17 cellular contexts compared by ENCODE assay signal in genomic region chr14:52877628-52878027, GRCh38.
DNase-seq lines count a peak whose midpoint lies in the region; ATAC-seq, FAIRE-seq and TF ChIP-seq lines count a peak whose summit lies in the region.
"Had no signal": no experiment of that assay in that cellular context is flagged by ENCODE, and none has a peak within 500 bp of the region (broad histone marks: within the 10 kb centered on the region; RNA-seq: fewer than 3 reads in every experiment).

No MANE protein-coding gene starts in this region.

- H3K27me3 Mint-ChIP-seq in astrocyte (ENCODE audit: low read depth, unreplicated experiment), result no peaks in the 10 kb centered on the region
- no peaks in the 10 kb centered on the region for H3K27me3 Mint-ChIP-seq in activated naive CD4-positive, alpha-beta T cell treated with anti-CD3 and anti-CD28 coated beads, Interleukin-2, amount 10 ng/mL, durations not matched to agents 7 days and 5 days
- H3K27me3 Mint-ChIP-seq: stimulated activated naive B cell treated with anti-CD40 and anti-IgM and Interleukin-4, amounts not matched to agents 10 μg/mL and 1 μg/mL and 100 μg/mL, for 72 hours had no signal

- peak; percentile 84 for FAIRE-seq in astrocyte (lab: Jason Lieb, UNC)
- FAIRE-seq: GM18507, keratinocyte, urothelium cell line had no signal

- DNase-seq in GM04503 (ENCODE audit: low read depth) (peak; percentile 34), astrocyte (ENCODE audit: low read depth) (peak; percentile 76), fibroblast of villous mesenchyme (ENCODE audit: low read depth) (peak; percentile 28), sigmoid colon (no peak), testis (no peak), gastrocnemius medialis (no peak), NOMO-1 (lab: John Stamatoyannopoulos, UW; ENCODE audit: unreplicated experiment in 2 of 2) (no peak)
- DNase-seq in activated naive CD4-positive, alpha-beta T cell treated with anti-CD3 and anti-CD28 coated beads, Interleukin-2, amount 10 ng/mL, durations not matched to agents 7 days and 5 days, result no peak
- DNase-seq: activated naive CD4-positive, alpha-beta T cell; NCI-H1048; ovary; stimulated activated naive B cell treated with anti-CD40 and anti-IgM and Interleukin-4, amounts not matched to agents 10 μg/mL and 1 μg/mL and 100 μg/mL, for 72 hours had no signal

- intact Hi-C loops in sigmoid colon (cut with DNase I), result no loop called here
- intact Hi-C loops in testis (cut with DNase I; ENCODE audit: low total_unique reads), result no loop called here
- intact Hi-C loops in gastrocnemius medialis (cut with DNase I; ENCODE audit: low total_unique reads), result no loop called here

- H3K36me3 Mint-ChIP-seq in astrocyte (ENCODE audit: low read depth, unreplicated experiment), result peaks cover 25% of the 10 kb centered on the region
- no peaks in the 10 kb centered on the region for H3K36me3 Mint-ChIP-seq in activated naive CD4-positive, alpha-beta T cell treated with anti-CD3 and anti-CD28 coated beads, Interleukin-2, amount 10 ng/mL, durations not matched to agents 7 days and 5 days
- H3K36me3 Mint-ChIP-seq: stimulated activated naive B cell treated with anti-CD40 and anti-IgM and Interleukin-4, amounts not matched to agents 10 μg/mL and 1 μg/mL and 100 μg/mL, for 72 hours had no signal

- ATAC-seq in gastrocnemius medialis, result no peak
- ATAC-seq: stimulated activated naive B cell treated with anti-CD40 and anti-IgM and Interleukin-4, amounts not matched to agents 10 μg/mL and 1 μg/mL and 100 μg/mL, for 72 hours had no signal

- H3K9me3 Mint-ChIP-seq in astrocyte (ENCODE audit: unreplicated experiment), result no peaks in the 10 kb centered on the region
- H3K9me3 Mint-ChIP-seq in activated naive CD4-positive, alpha-beta T cell treated with anti-CD3 and anti-CD28 coated beads, Interleukin-2, amount 10 ng/mL, durations not matched to agents 7 days and 5 days, result no peaks in the 10 kb centered on the region
- H3K9me3 Mint-ChIP-seq: stimulated activated naive B cell treated with anti-CD40 and anti-IgM and Interleukin-4, amounts not matched to agents 10 μg/mL and 1 μg/mL and 100 μg/mL, for 72 hours; T-helper 1 cell treated with Interleukin-12 subunit alpha and Interleukin-12 subunit beta and Interleukin-4 antibody, amounts not matched to agents 30 μg/mL and 1 μg/mL, for 36 hours had no signal

- TF ChIP-seq POLR2A in sigmoid colon (IDR thresholded peaks at IDR 0.05) (no peak), testis (IDR thresholded peaks at IDR 0.05) (no peak), gastrocnemius medialis (IDR thresholded peaks at IDR 0.05) (no peak)

- H3K79me2 ChIP-seq in astrocyte (ENCODE audit: insufficient read depth, low read length), result peaks cover 37% of the 10 kb centered on the region

- H3K4me3 ChIP-seq in astrocyte (ENCODE audit: insufficient read depth, low read depth, low read length) (no peak overlapping the region), fibroblast of villous mesenchyme (ENCODE audit: low read depth, low read length) (no peak overlapping the region), sigmoid colon (no peak overlapping the region), testis (no peak overlapping the region), gastrocnemius medialis (no peak overlapping the region)
- H3K4me3 ChIP-seq: breast epithelium, ovary had no signal

- H3K36me3 ChIP-seq in astrocyte (ENCODE audit: insufficient read depth, low read length), result peaks cover 78% of the 10 kb centered on the region
- peaks cover 16 to 86% (median 27%) of the 10 kb centered on the region in 4 donors for H3K36me3 ChIP-seq in sigmoid colon
- no peaks in the 10 kb centered on the region for H3K36me3 ChIP-seq in testis (ENCODE audit: low read depth, missing control alignments)
- peaks cover 0 to 57% of the 10 kb centered on the region in 2 donors for H3K36me3 ChIP-seq in gastrocnemius medialis
- H3K36me3 ChIP-seq: breast epithelium, ovary had no signal

- H3K4me1 Mint-ChIP-seq in astrocyte (ENCODE audit: low read depth, unreplicated experiment), result peaks cover 63% of the 10 kb centered on the region
- no peaks in the 10 kb centered on the region for H3K4me1 Mint-ChIP-seq in activated naive CD4-positive, alpha-beta T cell treated with anti-CD3 and anti-CD28 coated beads, Interleukin-2, amount 10 ng/mL, durations not matched to agents 7 days and 5 days
- H3K4me1 Mint-ChIP-seq: stimulated activated naive B cell treated with anti-CD40 and anti-IgM and Interleukin-4, amounts not matched to agents 10 μg/mL and 1 μg/mL and 100 μg/mL, for 72 hours had no signal

- H3K4me2 ChIP-seq in astrocyte (ENCODE audit: low read length), result peak overlapping the region; percentile 33

- no peak overlapping the region for H2AFZ ChIP-seq in astrocyte (ENCODE audit: low read depth, low read length)

- H3K9me3 ChIP-seq in astrocyte (ENCODE audit: insufficient read depth, low read depth, low read length) (no peaks in the 10 kb centered on the region), sigmoid colon (no peaks in the 10 kb centered on the region), testis (no peaks in the 10 kb centered on the region), gastrocnemius medialis (no peaks in the 10 kb centered on the region)
- H3K9me3 ChIP-seq: breast epithelium, ovary had no signal

- H4K20me1 ChIP-seq in astrocyte (ENCODE audit: insufficient read depth, low read length), result peaks cover 7% of the 10 kb centered on the region

- no peak for TF ChIP-seq EP300 in sigmoid colon (IDR thresholded peaks at IDR 0.05)

- no peaks in the 10 kb centered on the region for H3K27me3 ChIP-seq in astrocyte (ENCODE audit: insufficient read depth, low read length)
- H3K27me3 ChIP-seq in sigmoid colon, result no peaks in the 10 kb centered on the region
- H3K27me3 ChIP-seq in testis, result no peaks in the 10 kb centered on the region
- H3K27me3 ChIP-seq in gastrocnemius medialis, result no peaks in the 10 kb centered on the region
- H3K27me3 ChIP-seq: breast epithelium, ovary had no signal

- WGBS in sigmoid colon, 2 donors, result 71 to 83% methylated on average over 2 of the region's 2 CpGs
- 46 to 47% methylated on average over 2 of the region's 2 CpGs for WGBS in testis, 2 donors

- peaks cover 20% of the 10 kb centered on the region for H3K4me1 ChIP-seq in astrocyte (ENCODE audit: insufficient read depth, low read length)
- H3K4me1 ChIP-seq in sigmoid colon, result peaks cover 0 to 68% (median 37%) of the 10 kb centered on the region in 4 donors
- H3K4me1 ChIP-seq in testis, result no peaks in the 10 kb centered on the region
- peaks cover 0 to 6% of the 10 kb centered on the region in 2 donors for H3K4me1 ChIP-seq in gastrocnemius medialis

- H3K27ac Mint-ChIP-seq in astrocyte (ENCODE audit: unreplicated experiment), result peak overlapping the region; percentile 88
- no peak overlapping the region for H3K27ac Mint-ChIP-seq in activated naive CD4-positive, alpha-beta T cell treated with anti-CD3 and anti-CD28 coated beads, Interleukin-2, amount 10 ng/mL, durations not matched to agents 7 days and 5 days
- H3K27ac Mint-ChIP-seq: stimulated activated naive B cell treated with anti-CD40 and anti-IgM and Interleukin-4, amounts not matched to agents 10 μg/mL and 1 μg/mL and 100 μg/mL, for 72 hours; T-helper 1 cell treated with Interleukin-12 subunit alpha and Interleukin-12 subunit beta and Interleukin-4 antibody, amounts not matched to agents 30 μg/mL and 1 μg/mL, for 36 hours had no signal

- peak overlapping the region; percentile 27 for H3K9ac ChIP-seq in astrocyte (ENCODE audit: low read length)

- in situ Hi-C loops in gastrocnemius medialis (cut with MboI; ENCODE audit: low sequenced_read_pairs in 4 of 4), result no loop called here

- CTCF ChIA-PET in activated naive CD4-positive, alpha-beta T cell treated with anti-CD3 and anti-CD28 coated beads, Interleukin-2, amount 10 ng/mL, durations not matched to agents 7 days and 5 days (lab: Charles Lee), result no interaction called here

- TF ChIP-seq CTCF in astrocyte (IDR thresholded peaks at IDR 0.05; ENCODE audit: insufficient read depth, low read depth, low read length), result no peak
- TF ChIP-seq CTCF in fibroblast of villous mesenchyme (IDR thresholded peaks at IDR 0.05; ENCODE audit: insufficient read depth, low read depth, low read length), result no peak
- TF ChIP-seq CTCF in sigmoid colon (IDR thresholded peaks at IDR 0.05), result no peak
- TF ChIP-seq CTCF in testis (IDR thresholded peaks at IDR 0.05), result no peak
- no peak for TF ChIP-seq CTCF in gastrocnemius medialis (IDR thresholded peaks at IDR 0.05 in 4 of 5, conservative IDR thresholded peaks at IDR 0.05 in 1 of 5)

- H3K27ac ChIP-seq in astrocyte (ENCODE audit: low read depth, low read length) (peak overlapping the region; percentile 51), sigmoid colon (peak overlapping the region in 3 of 4 donors; percentile 20 to 35 (median 26)), testis (peak overlapping the region in 1 of 2 donors; percentile 3), gastrocnemius medialis (peak overlapping the region in 2 of 4 donors; percentile 3 to 4)
- H3K27ac ChIP-seq: breast epithelium, ovary had no signal

- H3K4me3 Mint-ChIP-seq in astrocyte (ENCODE audit: unreplicated experiment), result no peak overlapping the region
- no peak overlapping the region for H3K4me3 Mint-ChIP-seq in activated naive CD4-positive, alpha-beta T cell treated with anti-CD3 and anti-CD28 coated beads, Interleukin-2, amount 10 ng/mL, durations not matched to agents 7 days and 5 days
- H3K4me3 Mint-ChIP-seq: stimulated activated naive B cell treated with anti-CD40 and anti-IgM and Interleukin-4, amounts not matched to agents 10 μg/mL and 1 μg/mL and 100 μg/mL, for 72 hours; T-helper 1 cell treated with Interleukin-12 subunit alpha and Interleukin-12 subunit beta and Interleukin-4 antibody, amounts not matched to agents 30 μg/mL and 1 μg/mL, for 36 hours had no signal

Comparison
In these comparisons a context has a peak if more than half of its experiments do, and no peak if none do; other contexts are left out.
1. DNase-seq: peak in GM04503 (single experiment), astrocyte (single experiment) and fibroblast of villous mesenchyme (single experiment); none in sigmoid colon (single experiment), testis (single experiment), gastrocnemius medialis (0 of 2), NOMO-1 (0 of 2) and activated naive CD4-positive, alpha-beta T cell treated with anti-CD3 and anti-CD28 coated beads, Interleukin-2, amount 10 ng/mL, durations not matched to agents 7 days and 5 days (single experiment).